Comparison of ENCODE assay signal across 8 cellular contexts in genomic region chr9:127976943-127977871, GRCh38. TPM values are rescaled to one million over a fixed set of nuclear protein-coding genes. Genes with fewer than 3 reads are reported as not detected.
DNase-seq lines count a peak whose midpoint lies in the region; ATAC-seq and TF ChIP-seq lines count a peak whose summit lies in the region.

No MANE protein-coding gene starts in this region.

- POLR2A ChIA-PET in SK-N-SH (lab: Yijun Ruan, JAX), result interaction anchor here (1.2 kb wide), 1 partner anchor 24 kb away, joined by 3 read pairs; no protein-coding TSS in a partner anchor

- H3K9me2 ChIP-seq in SK-N-SH, result no peaks in the 10 kb centered on the region

- no peak for TF ChIP-seq CTCF in SK-N-SH (IDR thresholded peaks at IDR 0.05)

- H3K27me3 ChIP-seq in SK-N-SH (ENCODE audit: insufficient read depth), result no peaks in the 10 kb centered on the region
- H3K27me3 ChIP-seq in iPS-15b (ENCODE audit: control insufficient read depth, insufficient read depth, low read length), result no peaks in the 10 kb centered on the region

- no peak overlapping the region for H2AFZ ChIP-seq in SK-N-SH (ENCODE audit: low read depth)

- WGBS in SK-N-SH (ENCODE audit: low lambda C conversion rate), result 94% methylated on average over 8 of the region's 9 CpGs

- no peak for DNase-seq in SK-N-SH
- peak; percentile 69 for DNase-seq in activated CD8-positive, alpha-beta memory T cell treated with anti-CD3 and anti-CD28 coated beads, Interleukin-2, amount 50 U/mL, for 48 hours
- DNase-seq in superior temporal gyrus (ENCODE audit: extremely low spot score), result peak; percentile 19
- no peak for DNase-seq in Ammon's horn (ENCODE audit: low spot score)

- H3K9ac ChIP-seq in SK-N-SH (peak overlapping the region; percentile 39; the same call in 1 of the 2 replicates), iPS-15b (ENCODE audit: low read depth, low read length) (peak overlapping the region; percentile 70)

- H3K36me3 ChIP-seq in SK-N-SH (replicated peaks in 1 of 2; ENCODE audit: control insufficient read depth in 1 of 2, insufficient read depth in 2 of 2, low read length in 1 of 2) (no peaks in the 10 kb centered on the region), iPS-15b (ENCODE audit: control insufficient read depth, insufficient read depth, low read length) (peaks cover 2% of the 10 kb centered on the region)

- H3K4me1 ChIP-seq in SK-N-SH (ENCODE audit: control insufficient read depth in 1 of 2, insufficient read depth in 2 of 2, low read depth in 1 of 2, low read length in 1 of 2) (peaks cover 53 to 72% of the 10 kb centered on the region in 2 experiments), iPS-15b (ENCODE audit: control insufficient read depth, insufficient read depth, low read length) (peaks cover 19% of the 10 kb centered on the region)

- peak overlapping the region; percentile 98 for H3K4me2 ChIP-seq in SK-N-SH

- H3K4me3 ChIP-seq in SK-N-SH (ENCODE audit: low read depth in 2 of 2, low read length in 1 of 2) (peak overlapping the region; percentile 72 to 96), iPS-15b (ENCODE audit: low read depth, low read length) (peak overlapping the region; percentile 48)

- CTCF ChIA-PET in SK-N-SH (lab: Yijun Ruan, JAX), result interaction anchor here (0.9 to 6.5 kb wide), 7 partner anchors 22 to 58 kb away, joined by 3 to 60 read pairs (median 4); no protein-coding TSS in a partner anchor

- ATAC-seq in SK-N-SH treated with all-trans-retinoic acid at 6 μM for 48 hours, result no peak
- ATAC-seq in HG02840 (IDR thresholded peaks at IDR 0.05; ENCODE audit: low FRiP score, unreplicated experiment), result no peak
- no peak for ATAC-seq in HG03378 (IDR thresholded peaks at IDR 0.05; ENCODE audit: unreplicated experiment)

- no peaks in the 10 kb centered on the region for H3F3A ChIP-seq in SK-N-SH (replicated peaks; ENCODE audit: insufficient read depth)

- peaks cover 83% of the 10 kb centered on the region for H3K79me2 ChIP-seq in SK-N-SH (ENCODE audit: insufficient read depth)

- peak overlapping the region in 1 of 2 experiments; percentile 93; a peak in 2 of 4 replicates for H3K27ac ChIP-seq in SK-N-SH (ENCODE audit: low read depth in 2 of 2, low read length in 1 of 2)

- H3K9me3 ChIP-seq in SK-N-SH, result no peaks in the 10 kb centered on the region
- H3K9me3 ChIP-seq in iPS-15b (ENCODE audit: control insufficient read depth, insufficient read depth, low read length), result no peaks in the 10 kb centered on the region

- peaks cover 80% of the 10 kb centered on the region for H4K20me1 ChIP-seq in SK-N-SH (ENCODE audit: insufficient read depth)

- no peak for TF ChIP-seq RAD21 in SK-N-SH (IDR thresholded peaks at IDR 0.05; ENCODE audit: low read length)

- no peak for TF ChIP-seq EP300 in SK-N-SH (IDR thresholded peaks at IDR 0.05; ENCODE audit: borderline replicate concordance in 1 of 2, low read depth in 1 of 2, low read length in 1 of 2)

TF ChIP-seq in SK-N-SH, 30 proteins besides CTCF, POLR2A, EP300 and RAD21 (continues in another document):
- TF ChIP-seq ZBTB33 (IDR thresholded peaks at IDR 0.05; ENCODE audit: borderline replicate concordance, low read depth) (no peak), ELF1 (IDR thresholded peaks at IDR 0.05) (no peak), TCF12 (IDR thresholded peaks at IDR 0.05) (no peak), FOXJ3 (CRISPR knock-in tag; IDR thresholded peaks at IDR 0.05) (no peak), NRF1 (IDR thresholded peaks at IDR 0.05; ENCODE audit: low read depth, low read length) (no peak)

TF ChIP-seq in SK-N-SH treated with all-trans-retinoic acid at 6 μM for 48 hours, 23 proteins besides CTCF, POLR2A, EP300 and RAD21:
- TF ChIP-seq ARNTL (CRISPR knock-in tag; IDR thresholded peaks at IDR 0.05; ENCODE audit: borderline replicate concordance, low read depth) (no peak), PATZ1 (CRISPR knock-in tag; IDR thresholded peaks at IDR 0.05; ENCODE audit: borderline replicate concordance) (no peak), GLIS3 (CRISPR knock-in tag; IDR thresholded peaks at IDR 0.05) (no peak), CSDC2 (CRISPR knock-in tag; IDR thresholded peaks at IDR 0.05) (no peak), BACH2 (CRISPR knock-in tag; IDR thresholded peaks at IDR 0.05; ENCODE audit: borderline replicate concordance) (no peak), CREB5 (CRISPR knock-in tag; IDR thresholded peaks at IDR 0.05; ENCODE audit: low read depth) (no peak), TOX (CRISPR knock-in tag; IDR thresholded peaks at IDR 0.05; ENCODE audit: borderline replicate concordance) (no peak), POU6F1 (CRISPR knock-in tag; IDR thresholded peaks at IDR 0.05; ENCODE audit: borderline replicate concordance, low read depth) (no peak), ZNF565 (CRISPR knock-in tag; conservative IDR thresholded peaks at IDR 0.05; ENCODE audit: low read depth) (no peak)

RNA-seq across cellular contexts. Expression of gene EEIG1, which starts 3.6 kb away (rescaled TPM):
- polyA plus RNA-seq in SK-N-SH (2012; rRNA removed), result 17.9 and 26.2 TPM in 2 replicates
- 15.9 and 18.6 TPM in 2 replicates for polyA plus RNA-seq in SK-N-SH (2012; cell fraction: cytosol; rRNA removed)
- 32.9 and 55.0 TPM in 2 replicates for polyA plus RNA-seq in SK-N-SH (2012; cell fraction: nucleus; rRNA removed)

RNA-seq across cellular contexts. Expression of gene DPM2, which starts 39.6 kb away (rescaled TPM):
- polyA plus RNA-seq in SK-N-SH (2012; rRNA removed), result 106 and 117 TPM in 2 replicates
- polyA plus RNA-seq in SK-N-SH (2012; cell fraction: cytosol; rRNA removed), result 54.1 and 69.2 TPM in 2 replicates
- 90.7 and 100 TPM in 2 replicates for polyA plus RNA-seq in SK-N-SH (2012; cell fraction: nucleus; rRNA removed)

RNA-seq across cellular contexts. Expression of gene PIP5KL1, which starts 46.6 kb away (rescaled TPM):
- 4.0 and 6.1 TPM in 2 replicates for polyA plus RNA-seq in SK-N-SH (2012; rRNA removed)
- 1.7 and 2.5 TPM in 2 replicates for polyA plus RNA-seq in SK-N-SH (2012; cell fraction: cytosol; rRNA removed)
- 40.1 and 41.3 TPM in 2 replicates for polyA plus RNA-seq in SK-N-SH (2012; cell fraction: nucleus; rRNA removed)

Comparison
In these comparisons a context has a peak if more than half of its experiments do, and no peak if none do; other contexts are left out.
1. DNase-seq: peak in activated CD8-positive, alpha-beta memory T cell treated with anti-CD3 and anti-CD28 coated beads, Interleukin-2, amount 50 U/mL, for 48 hours (single experiment) and superior temporal gyrus (single experiment); none in SK-N-SH (single experiment) and Ammon's horn (single experiment).